ENCODE assay signal across 27 cellular contexts in the genomic region with DNA sequence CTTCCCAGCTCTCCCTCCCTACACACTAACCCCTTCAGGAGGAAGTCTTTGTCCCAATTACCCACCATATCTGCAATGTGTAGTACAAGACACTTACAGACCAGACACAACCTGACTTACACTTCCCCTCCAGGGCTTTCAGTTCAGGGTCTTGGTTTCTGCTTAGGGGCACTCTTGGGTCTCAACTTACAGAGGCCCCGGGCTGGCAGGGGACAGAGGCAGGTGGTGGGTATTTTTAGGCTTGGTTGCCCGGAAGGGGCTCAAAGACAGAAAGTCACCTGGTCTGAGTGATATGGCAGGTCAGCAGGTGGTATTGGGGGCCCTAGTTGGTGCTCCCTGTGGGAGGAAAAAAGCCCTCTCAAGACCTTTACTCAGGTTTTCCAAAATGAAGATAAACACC. TPM values are rescaled to one million over a fixed set of nuclear protein-coding genes. Genes with fewer than 3 reads are reported as not detected.
A peak's percentile ranks its signal among the peaks of the same experiment; 100 is the strongest.
DNase-seq lines count a peak whose midpoint lies in the region; ATAC-seq and TF ChIP-seq lines count a peak whose summit lies in the region.
"Had no signal": no experiment of that assay in that cellular context is flagged by ENCODE, and none has a peak within 500 bp of the region (broad histone marks: within the 10 kb centered on the region; RNA-seq: fewer than 3 reads in every experiment).

No MANE protein-coding gene starts in this region.

- no peaks in the 10 kb centered on the region for H3K36me3 ChIP-seq in CD8-positive, alpha-beta T cell (ENCODE audit: insufficient read depth, low read length)
- no peaks in the 10 kb centered on the region for H3K36me3 ChIP-seq in SU-DHL-6 (ENCODE audit: low read length)
- H3K36me3 ChIP-seq in trophoblast cell (ENCODE audit: control insufficient read depth in 1 of 2, insufficient read depth in 2 of 2, low read length in 2 of 2) = no peaks in the 10 kb centered on the region
- H3K36me3 ChIP-seq: sigmoid colon, stomach had no signal

- peaks cover 21% of the 10 kb centered on the region for H3K4me1 ChIP-seq in CD8-positive, alpha-beta T cell (ENCODE audit: insufficient read depth, low read length)
- peaks cover 16 to 21% of the 10 kb centered on the region in 2 experiments for H3K4me1 ChIP-seq in trophoblast cell (ENCODE audit: control insufficient read depth in 1 of 2, insufficient read depth in 2 of 2, low read length in 2 of 2)

- H3K18ac ChIP-seq in trophoblast cell (ENCODE audit: low read length) = no peak overlapping the region

- no peak overlapping the region for H4K12ac ChIP-seq in trophoblast cell (ENCODE audit: low read depth, low read length)

- H3K9ac ChIP-seq in SU-DHL-6 (ENCODE audit: low read length) (peak overlapping the region; percentile 27), trophoblast cell (ENCODE audit: low read length) (no peak overlapping the region)

- peaks cover 7% of the 10 kb centered on the region for H3K36me3 Mint-ChIP-seq in CD8-positive, alpha-beta T cell
- H3K36me3 Mint-ChIP-seq in activated T-helper 1 cell treated with anti-CD3 and anti-CD28 coated beads, Interleukin-12 subunit alpha, Interleukin-12 subunit beta, Interleukin-2, Interleukin-4 antibody, amounts not matched to agents 30 ng/mL and 10 ng/mL and 1 ng/mL, durations not matched to agents 14 hours and 24 hours and 36 hours (ENCODE audit: low read depth) = no peaks in the 10 kb centered on the region
- H3K36me3 Mint-ChIP-seq: mesothelial cell of epicardium, naive B cell had no signal

- peaks cover 3% of the 10 kb centered on the region for H3K27me3 Mint-ChIP-seq in CD8-positive, alpha-beta T cell (ENCODE audit: low read depth)
- H3K27me3 Mint-ChIP-seq in activated T-helper 1 cell treated with anti-CD3 and anti-CD28 coated beads, Interleukin-12 subunit alpha, Interleukin-12 subunit beta, Interleukin-2, Interleukin-4 antibody, amounts not matched to agents 30 ng/mL and 10 ng/mL and 1 ng/mL, durations not matched to agents 14 hours and 24 hours and 36 hours (ENCODE audit: insufficient read depth) = peaks cover 11% of the 10 kb centered on the region

- no peak overlapping the region for H3K4me3 ChIP-seq in CD8-positive, alpha-beta T cell (ENCODE audit: low read depth, low read length)
- no peak overlapping the region for H3K4me3 ChIP-seq in SU-DHL-6 (ENCODE audit: insufficient read depth, low read length, poor library complexity, severe bottlenecking)
- H3K4me3 ChIP-seq in trophoblast cell (ENCODE audit: low read depth, low read length) = no peak overlapping the region
- H3K4me3 ChIP-seq: coronary artery, sigmoid colon, stomach had no signal

- H4K91ac ChIP-seq in trophoblast cell (ENCODE audit: low read depth, low read length) = peak overlapping the region; percentile 15

- no peaks in the 10 kb centered on the region for H3K9me2 ChIP-seq in SU-DHL-6 (replicated peaks; ENCODE audit: insufficient read depth, low read length)

- H3K79me2 ChIP-seq in SU-DHL-6 (ENCODE audit: insufficient read depth, low read length) = no peaks in the 10 kb centered on the region
- H3K79me2 ChIP-seq in trophoblast cell (ENCODE audit: control insufficient read depth, insufficient read depth, low read length, poor library complexity) = peaks cover 14% of the 10 kb centered on the region

- WGBS in trophoblast cell (ENCODE audit: extremely low coverage, insufficient coverage, insufficient read length) = no CpG with 5 or more reads among the region's 2 CpGs

- H3K23ac ChIP-seq in trophoblast cell (ENCODE audit: low read length) = no peak overlapping the region

- POLR2A ChIA-PET in CD8-positive, alpha-beta T cell (lab: Charles Lee) = no interaction called here

- H3K4me2 ChIP-seq in SU-DHL-6 (ENCODE audit: low read depth, low read length, poor library complexity, severe bottlenecking) (no peak overlapping the region), trophoblast cell (ENCODE audit: low read length) (no peak overlapping the region)

- H3K27ac ChIP-seq in CD8-positive, alpha-beta T cell (ENCODE audit: low read depth, low read length) = no peak overlapping the region
- H3K27ac ChIP-seq in SU-DHL-6 (ENCODE audit: low read depth, low read length) (peak overlapping the region; percentile 53), trophoblast cell (ENCODE audit: low read depth, low read length) (no peak overlapping the region)
- H3K27ac ChIP-seq: coronary artery, sigmoid colon, stomach had no signal

- CTCF ChIA-PET in CD8-positive, alpha-beta T cell (lab: Charles Lee) = no interaction called here

- peaks cover 22% of the 10 kb centered on the region for H3K4me1 Mint-ChIP-seq in CD8-positive, alpha-beta T cell (ENCODE audit: low read depth)
- peaks cover 20% of the 10 kb centered on the region for H3K4me1 Mint-ChIP-seq in activated T-helper 1 cell treated with anti-CD3 and anti-CD28 coated beads, Interleukin-12 subunit alpha, Interleukin-12 subunit beta, Interleukin-2, Interleukin-4 antibody, amounts not matched to agents 30 ng/mL and 10 ng/mL and 1 ng/mL, durations not matched to agents 14 hours and 24 hours and 36 hours (ENCODE audit: low read depth)

- no peaks in the 10 kb centered on the region for H3K9me3 Mint-ChIP-seq in CD8-positive, alpha-beta T cell
- no peaks in the 10 kb centered on the region for H3K9me3 Mint-ChIP-seq in activated T-helper 1 cell treated with anti-CD3 and anti-CD28 coated beads, Interleukin-12 subunit alpha, Interleukin-12 subunit beta, Interleukin-2, Interleukin-4 antibody, amounts not matched to agents 30 ng/mL and 10 ng/mL and 1 ng/mL, durations not matched to agents 14 hours and 24 hours and 36 hours
- H3K9me3 Mint-ChIP-seq: activated naive CD4-positive, alpha-beta T cell treated with anti-CD3 and anti-CD28 coated beads for 36 hours; mesothelial cell of epicardium; naive B cell had no signal

- H3K9me3 ChIP-seq in CD8-positive, alpha-beta T cell (ENCODE audit: low read length) = no peaks in the 10 kb centered on the region
- H3K9me3 ChIP-seq in SU-DHL-6 (ENCODE audit: insufficient read depth, low read length) (no peaks in the 10 kb centered on the region), trophoblast cell (ENCODE audit: insufficient read depth, low read depth, low read length) (no peaks in the 10 kb centered on the region)
- H3K9me3 ChIP-seq: sigmoid colon, stomach had no signal

- intact Hi-C loops in CD8-positive, alpha-beta T cell (cut with DNase I, micrococcal nuclease) = loop anchor here in 1 of 2 experiments (10.0 kb wide), 1 partner anchor 229 kb away; a partner anchor contains a TSS
- intact Hi-C loops in activated T-helper 1 cell treated with anti-CD3 and anti-CD28 coated beads, Interleukin-12 subunit alpha, Interleukin-12 subunit beta, Interleukin-2, Interleukin-4 antibody, amounts not matched to agents 30 ng/mL and 10 ng/mL and 1 ng/mL, durations not matched to agents 14 hours and 24 hours and 36 hours (cut with micrococcal nuclease) = no loop called here

- H3F3A ChIP-seq in SU-DHL-6 (ENCODE audit: insufficient read depth) = no peaks in the 10 kb centered on the region

- H2BK120ac ChIP-seq in trophoblast cell (ENCODE audit: insufficient read depth, low read length, poor library complexity) = no peak overlapping the region

- no peak overlapping the region for H2AK5ac ChIP-seq in trophoblast cell (ENCODE audit: low read length)

- no peak overlapping the region for H2BK5ac ChIP-seq in trophoblast cell (ENCODE audit: low read depth, low read length, poor library complexity)

- TF ChIP-seq CTCF in CD8-positive, alpha-beta T cell (IDR thresholded peaks at IDR 0.05) = no peak
- no peak for TF ChIP-seq CTCF in SU-DHL-6 (IDR thresholded peaks at IDR 0.05; ENCODE audit: insufficient read depth, low read length, poor library complexity, severe bottlenecking)

- no peak for DNase-seq in CD8-positive, alpha-beta T cell
- DNase-seq in trophoblast cell (no peak), NCI-H187 (lab: John Stamatoyannopoulos, UW) (no peak)
- no peak for DNase-seq in activated T-helper 1 cell treated with anti-CD3 and anti-CD28 coated beads, Interleukin-12 subunit alpha, Interleukin-12 subunit beta, Interleukin-2, Interleukin-4 antibody, amounts not matched to agents 30 ng/mL and 10 ng/mL and 1 ng/mL, durations not matched to agents 14 hours and 24 hours and 36 hours (ENCODE audit: low spot score)
- DNase-seq: activated CD4-positive, alpha-beta T cell treated with anti-CD3 and anti-CD28 coated beads, Interleukin-2, amount 50 U/mL, for 4 hours; activated naive CD4-positive, alpha-beta T cell treated with anti-CD3 and anti-CD28 coated beads for 36 hours; activated T-cell treated with anti-CD3 and anti-CD28 coated beads, Interleukin-2, amount 50 U/mL, for 48 hours; C1 segment of cervical spinal cord; caudate nucleus; effector memory CD4-positive, alpha-beta T cell; islet precursor cell; left ventricle myocardium superior; naive B cell; NCI-H1092 treated with DMSO at 0.1 percent for 48 hours; NCI-H1694 treated with DMSO at 0.1 percent for 48 hours; occipital lobe; PC-3; sigmoid colon; stimulated activated CD4-positive, alpha-beta T cell treated with anti-CD3 and anti-CD28 coated beads, Interleukin-4, amount 100 ng/mL, for 1 hour; stomach had no signal

- H3K4me3 Mint-ChIP-seq in CD8-positive, alpha-beta T cell = no peak overlapping the region
- no peak overlapping the region for H3K4me3 Mint-ChIP-seq in activated T-helper 1 cell treated with anti-CD3 and anti-CD28 coated beads, Interleukin-12 subunit alpha, Interleukin-12 subunit beta, Interleukin-2, Interleukin-4 antibody, amounts not matched to agents 30 ng/mL and 10 ng/mL and 1 ng/mL, durations not matched to agents 14 hours and 24 hours and 36 hours
- H3K4me3 Mint-ChIP-seq: activated naive CD4-positive, alpha-beta T cell treated with anti-CD3 and anti-CD28 coated beads for 36 hours; mesothelial cell of epicardium had no signal

- H4K20me1 ChIP-seq in SU-DHL-6 (ENCODE audit: low read depth, low read length) = no peaks in the 10 kb centered on the region

- H3K14ac ChIP-seq in trophoblast cell (ENCODE audit: low read length) = no peak overlapping the region

- H2BK12ac ChIP-seq in trophoblast cell (ENCODE audit: low read length) = no peak overlapping the region

- no peak for ATAC-seq in CD8-positive, alpha-beta T cell
- ATAC-seq in HG02678 (IDR thresholded peaks at IDR 0.05; ENCODE audit: unreplicated experiment) (peak; percentile 44), GM18868 (IDR thresholded peaks at IDR 0.05; ENCODE audit: unreplicated experiment) (no peak)
- ATAC-seq: activated CD4-positive, CD25-positive, alpha-beta regulatory T cell treated with anti-CD3 and anti-CD28 coated beads, Interleukin-2, amount 50 U/mL, for 24 hours; left ventricle myocardium superior; PC-3; SK-N-SH treated with all-trans-retinoic acid at 6 μM for 48 hours had no signal

- peak overlapping the region; percentile 45 for H3K27ac Mint-ChIP-seq in CD8-positive, alpha-beta T cell
- H3K27ac Mint-ChIP-seq in activated T-helper 1 cell treated with anti-CD3 and anti-CD28 coated beads, Interleukin-12 subunit alpha, Interleukin-12 subunit beta, Interleukin-2, Interleukin-4 antibody, amounts not matched to agents 30 ng/mL and 10 ng/mL and 1 ng/mL, durations not matched to agents 14 hours and 24 hours and 36 hours = no peak overlapping the region
- H3K27ac Mint-ChIP-seq: activated naive CD4-positive, alpha-beta T cell treated with anti-CD3 and anti-CD28 coated beads for 36 hours; mesothelial cell of epicardium had no signal

- peaks cover 12% of the 10 kb centered on the region for H3K79me1 ChIP-seq in trophoblast cell (ENCODE audit: low read length)

- H2AFZ ChIP-seq in SU-DHL-6 (ENCODE audit: low read depth, low read length, severe bottlenecking) (peak overlapping the region; percentile 49), trophoblast cell (ENCODE audit: insufficient read depth, low read length, poor library complexity) (no peak overlapping the region)

- H3K4ac ChIP-seq in trophoblast cell (ENCODE audit: low read depth, low read length) = no peak overlapping the region

- H3K27me3 ChIP-seq in CD8-positive, alpha-beta T cell (ENCODE audit: insufficient read depth, low read length) = no peaks in the 10 kb centered on the region
- H3K27me3 ChIP-seq in SU-DHL-6 (ENCODE audit: low read length) (no peaks in the 10 kb centered on the region), trophoblast cell (ENCODE audit: insufficient read depth, low read length) (no peaks in the 10 kb centered on the region)
- H3K27me3 ChIP-seq: sigmoid colon, stomach had no signal

- no peak overlapping the region for H4K8ac ChIP-seq in trophoblast cell (ENCODE audit: low read depth, low read length)

RNA-seq across cellular contexts. Expression of a gene that starts 3.4 kb away (rescaled TPM):
- total RNA-seq in CD8-positive, alpha-beta T cell = 10 to 100 TPM; 53.0 TPM
- polyA plus RNA-seq in trophoblast cell (2013) = 88.3 and 94.8 TPM in 2 replicates
- total RNA-seq in activated T-helper 1 cell treated with anti-CD3 and anti-CD28 coated beads, Interleukin-12 subunit alpha, Interleukin-12 subunit beta, Interleukin-2, Interleukin-4 antibody, amounts not matched to agents 30 ng/mL and 10 ng/mL and 1 ng/mL, durations not matched to agents 14 hours and 24 hours and 36 hours = 36.6 and 39.1 TPM in 2 replicates

RNA-seq across cellular contexts. Expression of a gene that starts 41.1 kb away (rescaled TPM):
- 100 to 1,000 TPM; 172 to 178 TPM for total RNA-seq in CD8-positive, alpha-beta T cell
- polyA plus RNA-seq in trophoblast cell (2013) = 172 and 176 TPM in 2 replicates
- 151 and 154 TPM in 2 replicates for total RNA-seq in activated T-helper 1 cell treated with anti-CD3 and anti-CD28 coated beads, Interleukin-12 subunit alpha, Interleukin-12 subunit beta, Interleukin-2, Interleukin-4 antibody, amounts not matched to agents 30 ng/mL and 10 ng/mL and 1 ng/mL, durations not matched to agents 14 hours and 24 hours and 36 hours
